ENCODE assay signal across 31 cellular contexts in the genomic region with DNA sequence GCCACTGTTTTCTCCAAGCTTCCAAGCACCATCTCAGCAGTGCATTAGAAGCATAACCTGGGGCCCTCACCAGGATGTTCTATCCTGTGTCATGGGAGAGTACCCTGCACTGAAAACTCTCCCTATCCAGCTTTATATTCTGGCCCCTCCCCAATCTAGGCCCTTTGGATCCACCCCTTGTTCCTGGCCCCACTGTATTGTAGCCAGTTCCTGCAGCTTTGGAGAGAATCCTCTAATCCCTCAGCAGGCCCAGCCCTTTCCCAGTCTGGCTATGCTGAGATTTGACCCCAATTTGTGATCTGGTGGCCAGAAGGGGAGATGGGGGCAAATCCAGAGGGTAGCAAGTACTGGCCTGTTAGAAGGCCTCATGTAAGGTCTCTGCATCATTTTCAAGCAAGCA.
"Had no signal": no experiment of that assay in that cellular context is flagged by ENCODE, and none has a peak within 500 bp of the region (broad histone marks: within the 10 kb centered on the region; RNA-seq: fewer than 3 reads in every experiment).

No MANE protein-coding gene starts in this region.

- H3K36me3 Mint-ChIP-seq: activated naive CD8-positive, alpha-beta T cell; WTC11 had no signal

- H2AFZ ChIP-seq: hepatocyte had no signal

- H3K79me2 ChIP-seq: hepatocyte had no signal

- H3K4me1 ChIP-seq: esophagus squamous epithelium, gastroesophageal sphincter had no signal

- H3K4me3 ChIP-seq: esophagus squamous epithelium, gastroesophageal sphincter, heart right ventricle, hepatocyte had no signal

- H3K27me3 Mint-ChIP-seq: activated CD4-positive, alpha-beta memory T cell treated with anti-CD3 and anti-CD28 coated beads, Interleukin-2, amount 10 ng/mL, durations not matched to agents 7 days and 5 days; activated CD4-positive, alpha-beta T cell treated with anti-CD3 and anti-CD28 coated beads, Interleukin-2, amount 10 ng/mL, durations not matched to agents 7 days and 5 days had no signal

- H3K9me3 Mint-ChIP-seq: activated CD4-positive, alpha-beta memory T cell treated with anti-CD3 and anti-CD28 coated beads, Interleukin-2, amount 10 ng/mL, durations not matched to agents 7 days and 5 days; activated CD4-positive, alpha-beta T cell treated with anti-CD3 and anti-CD28 coated beads, Interleukin-2, amount 10 ng/mL, durations not matched to agents 7 days and 5 days; activated T-cell treated with anti-CD3 and anti-CD28 coated beads, Interleukin-2, amount 50 U/mL, for 24 hours; effector memory CD8-positive, alpha-beta T cell; T-helper 2 cell treated with Interferon-gamma antibody and Interleukin-4, amounts not matched to agents 5 μg/mL and 100 μg/mL, for 36 hours; WTC11 had no signal

- H3K4me1 Mint-ChIP-seq: activated CD4-positive, alpha-beta memory T cell treated with anti-CD3 and anti-CD28 coated beads, Interleukin-2, amount 10 ng/mL, durations not matched to agents 7 days and 5 days; activated CD4-positive, alpha-beta T cell treated with anti-CD3 and anti-CD28 coated beads, Interleukin-2, amount 10 ng/mL, durations not matched to agents 7 days and 5 days; T-helper 17 cell had no signal

- H3K4me3 Mint-ChIP-seq: activated CD4-positive, alpha-beta memory T cell treated with anti-CD3 and anti-CD28 coated beads, Interleukin-2, amount 10 ng/mL, durations not matched to agents 7 days and 5 days; activated CD4-positive, alpha-beta T cell treated with anti-CD3 and anti-CD28 coated beads, Interleukin-2, amount 10 ng/mL, durations not matched to agents 7 days and 5 days; activated naive CD8-positive, alpha-beta T cell; activated T-cell treated with anti-CD3 and anti-CD28 coated beads, Interleukin-2, amount 50 U/mL, for 24 hours; activated T-cell treated with anti-CD3 and anti-CD28 coated beads, Interleukin-2, amount 50 U/mL, for 72 hours; effector memory CD8-positive, alpha-beta T cell; T-helper 17 cell; T-helper 2 cell treated with Interferon-gamma antibody and Interleukin-4, amounts not matched to agents 5 μg/mL and 100 μg/mL, for 36 hours; WTC11 had no signal

- H3K27ac Mint-ChIP-seq: activated CD4-positive, alpha-beta memory T cell treated with anti-CD3 and anti-CD28 coated beads, Interleukin-2, amount 10 ng/mL, durations not matched to agents 7 days and 5 days; activated CD4-positive, alpha-beta T cell treated with anti-CD3 and anti-CD28 coated beads, Interleukin-2, amount 10 ng/mL, durations not matched to agents 7 days and 5 days; activated naive CD8-positive, alpha-beta T cell; activated T-cell treated with anti-CD3 and anti-CD28 coated beads, Interleukin-2, amount 50 U/mL, for 24 hours; activated T-cell treated with anti-CD3 and anti-CD28 coated beads, Interleukin-2, amount 50 U/mL, for 72 hours; effector memory CD8-positive, alpha-beta T cell; T-helper 17 cell; T-helper 2 cell treated with Interferon-gamma antibody and Interleukin-4, amounts not matched to agents 5 μg/mL and 100 μg/mL, for 36 hours; WTC11 had no signal

- DNase-seq: activated CD4-positive, alpha-beta memory T cell treated with anti-CD3 and anti-CD28 coated beads, Interleukin-2, amount 10 ng/mL, durations not matched to agents 7 days and 5 days; activated CD4-positive, alpha-beta T cell treated with anti-CD3 and anti-CD28 coated beads for 1 hour; activated CD4-positive, alpha-beta T cell treated with anti-CD3 and anti-CD28 coated beads for 4 hours; activated CD4-positive, alpha-beta T cell treated with anti-CD3 and anti-CD28 coated beads, Interleukin-2, amount 10 ng/mL, durations not matched to agents 7 days and 5 days; activated CD4-positive, alpha-beta T cell treated with anti-CD3 and anti-CD28 coated beads, Interleukin-2, amount 50 U/mL, for 4 hours; activated CD8-positive, alpha-beta memory T cell treated with anti-CD3 and anti-CD28 coated beads, Interleukin-2, amount 50 U/mL, for 48 hours; activated gamma-delta T cell; activated naive CD4-positive, alpha-beta T cell; activated naive CD4-positive, alpha-beta T cell treated with anti-CD3 and anti-CD28 coated beads, Interleukin-2, amount 50 U/mL, for 16 hours; activated T-cell treated with anti-CD3 and anti-CD28 coated beads for 4 hours; activated T-cell treated with anti-CD3 and anti-CD28 coated beads, Interleukin-2, amount 50 U/mL, for 24 hours; activated T-cell treated with anti-CD3 and anti-CD28 coated beads, Interleukin-2, amount 50 U/mL, for 72 hours; amniotic stem cell; anterior cingulate cortex; brain microvascular endothelial cell; cortex of kidney; dermis blood vessel endothelial cell; effector CD4-positive, alpha-beta T cell; effector memory CD8-positive, alpha-beta T cell; esophagus squamous epithelium; foreskin melanocyte; heart right ventricle; T-helper 1 cell; T-helper 17 cell; T1000 had no signal

- H3K4me2 ChIP-seq: hepatocyte had no signal

- H3K27me3 ChIP-seq: brain microvascular endothelial cell, gastroesophageal sphincter had no signal

- H3K36me3 ChIP-seq: brain microvascular endothelial cell, esophagus squamous epithelium, gastroesophageal sphincter, heart right ventricle had no signal

- H3K27ac ChIP-seq: brain microvascular endothelial cell, epithelial cell of prostate, esophagus squamous epithelium, gastroesophageal sphincter, heart right ventricle, hepatocyte had no signal

- H3K9me3 ChIP-seq: esophagus squamous epithelium, gastroesophageal sphincter, heart right ventricle had no signal
